In genomic region chr7:100382490-100382853, GRCh38 we compare ENCODE assay signal across 9 cellular contexts. TPM values are rescaled to one million over a fixed set of nuclear protein-coding genes. Genes with fewer than 3 reads are reported as not detected.
DNase-seq lines count a peak whose midpoint lies in the region; ATAC-seq, FAIRE-seq and TF ChIP-seq lines count a peak whose summit lies in the region.
"Not testable (repeated sequence)": the region's sequence is repeated elsewhere in the genome, so short reads cannot be mapped to it uniquely, and the experiment has no call there.
"Had no signal": no experiment of that assay in that cellular context is flagged by ENCODE, and none has a peak within 500 bp of the region (broad histone marks: within the 10 kb centered on the region; RNA-seq: fewer than 3 reads in every experiment).

No MANE protein-coding gene starts in this region.

- peak overlapping the region in 6 of 11 experiments; percentile 12 to 99 (median 73); a peak in 9 of 22 replicates for H3K4me2 ChIP-seq in BLaER1 treated with 17β-estradiol and CSF1 and Interleukin-3, amounts not matched to agents 10 nM and 100 nM

- peak; percentile 95 for FAIRE-seq in bronchial epithelial cell (lab: Jason Lieb, UNC)

- H3K27ac Mint-ChIP-seq in activated CD8-positive, alpha-beta T cell treated with anti-CD3 and anti-CD28 coated beads, Interleukin-2, amount 10 ng/mL, durations not matched to agents 7 days and 5 days, result not testable (repeated sequence)
- peak overlapping the region in 1 of 2 donors; percentile 49 for H3K27ac Mint-ChIP-seq in natural killer cell treated with Interleukin-12 subunit alpha and Interleukin-12 subunit beta and Interleukin-15 and Interleukin-18, amount 100 ng/mL, for 72 hours
- H3K27ac Mint-ChIP-seq in stimulated activated effector memory CD8-positive, alpha-beta T cell treated with anti-CD3 and anti-CD28 coated beads, Interleukin-12 subunit alpha, Interleukin-12 subunit beta, amount 100 ng/mL, for 72 hours, result peak overlapping the region; percentile 5

- H3K36me3 ChIP-seq in BLaER1 treated with 17β-estradiol and CSF1 and Interleukin-3, amounts not matched to agents 10 nM and 100 nM, result peaks cover 0 to 41% (median 0%) of the 10 kb centered on the region in 11 experiments; a peak in 5 of 22 replicates
- H3K36me3 ChIP-seq in bronchial epithelial cell (ENCODE audit: control insufficient read depth, insufficient read depth, low read length), result not testable (repeated sequence)

- POLR2A ChIA-PET in activated CD8-positive, alpha-beta T cell treated with anti-CD3 and anti-CD28 coated beads, Interleukin-2, amount 10 ng/mL, durations not matched to agents 7 days and 5 days (lab: Charles Lee), result interaction anchor here (0.5 to 0.7 kb wide), 2 partner anchors 47 to 62 kb away, joined by 3 read pairs; partner anchors contain the start of gene MEPCE

- H3K4me3 Mint-ChIP-seq in activated CD8-positive, alpha-beta T cell treated with anti-CD3 and anti-CD28 coated beads, Interleukin-2, amount 10 ng/mL, durations not matched to agents 7 days and 5 days; natural killer cell treated with Interleukin-12 subunit alpha and Interleukin-12 subunit beta and Interleukin-15 and Interleukin-18, amount 100 ng/mL, for 72 hours; stimulated activated effector memory CD8-positive, alpha-beta T cell treated with anti-CD3 and anti-CD28 coated beads, Interleukin-12 subunit alpha, Interleukin-12 subunit beta, amount 100 ng/mL, for 72 hours: not testable (repeated sequence)

- peaks cover 11% of the 10 kb centered on the region for H3K4me1 Mint-ChIP-seq in activated CD8-positive, alpha-beta T cell treated with anti-CD3 and anti-CD28 coated beads, Interleukin-2, amount 10 ng/mL, durations not matched to agents 7 days and 5 days (ENCODE audit: low read depth)
- peaks cover 11 to 21% of the 10 kb centered on the region in 2 donors for H3K4me1 Mint-ChIP-seq in natural killer cell treated with Interleukin-12 subunit alpha and Interleukin-12 subunit beta and Interleukin-15 and Interleukin-18, amount 100 ng/mL, for 72 hours (ENCODE audit: low read depth in 2 of 2)
- H3K4me1 Mint-ChIP-seq in stimulated activated effector memory CD8-positive, alpha-beta T cell treated with anti-CD3 and anti-CD28 coated beads, Interleukin-12 subunit alpha, Interleukin-12 subunit beta, amount 100 ng/mL, for 72 hours, result peaks cover 11% of the 10 kb centered on the region

- not testable (repeated sequence) for TF ChIP-seq CTCF in HL-60 (IDR thresholded peaks at IDR 0.05; ENCODE audit: insufficient read depth, low read length); bronchial epithelial cell (IDR thresholded peaks at IDR 0.05; ENCODE audit: insufficient read depth, low read length, severe bottlenecking)

- H3K36me3 Mint-ChIP-seq in activated CD8-positive, alpha-beta T cell treated with anti-CD3 and anti-CD28 coated beads, Interleukin-2, amount 10 ng/mL, durations not matched to agents 7 days and 5 days (ENCODE audit: low read depth); natural killer cell treated with Interleukin-12 subunit alpha and Interleukin-12 subunit beta and Interleukin-15 and Interleukin-18, amount 100 ng/mL, for 72 hours; stimulated activated effector memory CD8-positive, alpha-beta T cell treated with anti-CD3 and anti-CD28 coated beads, Interleukin-12 subunit alpha, Interleukin-12 subunit beta, amount 100 ng/mL, for 72 hours: not testable (repeated sequence)

- H3K27me3 ChIP-seq in BLaER1 treated with 17β-estradiol and CSF1 and Interleukin-3, amounts not matched to agents 10 nM and 100 nM; HL-60 (ENCODE audit: insufficient read depth, poor library complexity, severe bottlenecking); bronchial epithelial cell (ENCODE audit: control insufficient read depth, insufficient read depth, low read length); layer of hippocampus (ENCODE audit: control insufficient read depth, insufficient read depth, low read length): not testable (repeated sequence)

- not testable (repeated sequence) for H3K4me3 ChIP-seq in BLaER1 treated with 17β-estradiol and CSF1 and Interleukin-3, amounts not matched to agents 10 nM and 100 nM; HL-60 (replicated peaks; ENCODE audit: insufficient read depth, low read length); bronchial epithelial cell (ENCODE audit: low read depth, low read length)

- peaks cover 0 to 20% (median 0%) of the 10 kb centered on the region in 11 experiments; a peak in 2 of 22 replicates for H4K20me1 ChIP-seq in BLaER1 treated with 17β-estradiol and CSF1 and Interleukin-3, amounts not matched to agents 10 nM and 100 nM

- H3K27ac ChIP-seq in BLaER1 treated with 17β-estradiol and CSF1 and Interleukin-3, amounts not matched to agents 10 nM and 100 nM, result peak overlapping the region in 6 of 11 experiments; percentile 38 to 57 (median 50); a peak in 10 of 22 replicates
- H3K27ac ChIP-seq in HL-60 (replicated peaks) (peak overlapping the region; percentile 35; the same call in 1 of the 2 replicates), layer of hippocampus (ENCODE audit: low read depth, low read length) (peak overlapping the region; percentile 53)

- not testable (repeated sequence) for DNase-seq in HL-60 (ENCODE audit: low read depth in 1 of 2, low spot score in 1 of 2); activated CD8-positive, alpha-beta T cell treated with anti-CD3 and anti-CD28 coated beads, Interleukin-2, amount 10 ng/mL, durations not matched to agents 7 days and 5 days; bronchial epithelial cell (ENCODE audit: low read depth); natural killer cell treated with Interleukin-12 subunit alpha and Interleukin-12 subunit beta and Interleukin-15 and Interleukin-18, amount 100 ng/mL, for 72 hours (ENCODE audit: low spot score); stimulated activated effector memory CD8-positive, alpha-beta T cell treated with anti-CD3 and anti-CD28 coated beads, Interleukin-12 subunit alpha, Interleukin-12 subunit beta, amount 100 ng/mL, for 72 hours (ENCODE audit: low spot score in 2 of 2)

- peak overlapping the region in 2 of 11 experiments; percentile 13 to 51; a peak in 1 of 22 replicates for H3K9ac ChIP-seq in BLaER1 treated with 17β-estradiol and CSF1 and Interleukin-3, amounts not matched to agents 10 nM and 100 nM

- not testable (repeated sequence) for H3K27me3 Mint-ChIP-seq in activated CD8-positive, alpha-beta T cell treated with anti-CD3 and anti-CD28 coated beads, Interleukin-2, amount 10 ng/mL, durations not matched to agents 7 days and 5 days (ENCODE audit: low read depth); natural killer cell treated with Interleukin-12 subunit alpha and Interleukin-12 subunit beta and Interleukin-15 and Interleukin-18, amount 100 ng/mL, for 72 hours

- peak; percentile 33 for ATAC-seq in activated CD8-positive, alpha-beta T cell treated with anti-CD3 and anti-CD28 coated beads, Interleukin-2, amount 10 ng/mL, durations not matched to agents 7 days and 5 days
- peak; percentile 44 to 50 for ATAC-seq in natural killer cell treated with Interleukin-12 subunit alpha and Interleukin-12 subunit beta and Interleukin-15 and Interleukin-18, amount 100 ng/mL, for 72 hours
- not testable (repeated sequence) for ATAC-seq in stimulated activated effector memory CD8-positive, alpha-beta T cell treated with anti-CD3 and anti-CD28 coated beads, Interleukin-12 subunit alpha, Interleukin-12 subunit beta, amount 100 ng/mL, for 72 hours

- CTCF ChIA-PET in activated CD8-positive, alpha-beta T cell treated with anti-CD3 and anti-CD28 coated beads, Interleukin-2, amount 10 ng/mL, durations not matched to agents 7 days and 5 days (lab: Charles Lee), result interaction anchor here (1.0 to 1.6 kb wide), 2 partner anchors 16 to 25 kb away, joined by 3 to 9 read pairs; no protein-coding TSS in a partner anchor

- H3K9me3 ChIP-seq in BLaER1 treated with 17β-estradiol and CSF1 and Interleukin-3, amounts not matched to agents 10 nM and 100 nM (replicated peaks in 1 of 11), result not testable (repeated sequence)

- H3K4me1 ChIP-seq in BLaER1 treated with 17β-estradiol and CSF1 and Interleukin-3, amounts not matched to agents 10 nM and 100 nM, result peaks cover 44 to 100% (median 76%) of the 10 kb centered on the region in 10 experiments

- not testable (repeated sequence) for H3K9me3 Mint-ChIP-seq in activated CD8-positive, alpha-beta T cell treated with anti-CD3 and anti-CD28 coated beads, Interleukin-2, amount 10 ng/mL, durations not matched to agents 7 days and 5 days (ENCODE audit: insufficient read depth); natural killer cell treated with Interleukin-12 subunit alpha and Interleukin-12 subunit beta and Interleukin-15 and Interleukin-18, amount 100 ng/mL, for 72 hours; stimulated activated effector memory CD8-positive, alpha-beta T cell treated with anti-CD3 and anti-CD28 coated beads, Interleukin-12 subunit alpha, Interleukin-12 subunit beta, amount 100 ng/mL, for 72 hours

RNA-seq across cellular contexts. Expression of gene PILRA, which starts 9.2 kb away (rescaled TPM):
- total RNA-seq in activated CD8-positive, alpha-beta T cell treated with anti-CD3 and anti-CD28 coated beads, Interleukin-2, amount 10 ng/mL, durations not matched to agents 7 days and 5 days, result 10 to 100 TPM in 1 of 2 experiments, 1 to 10 TPM in 1; 8.1 to 11.5 TPM
- total RNA-seq in bronchial epithelial cell, result 0.13 TPM in 1 of 2 replicates, not detected in the other
- 1 to 10 TPM; 3.7 to 6.8 TPM for total RNA-seq in natural killer cell treated with Interleukin-12 subunit alpha and Interleukin-12 subunit beta and Interleukin-15 and Interleukin-18, amount 100 ng/mL, for 72 hours
- total RNA-seq: A172, LHCN-M2 had no signal

RNA-seq across cellular contexts. Expression of gene PILRB, which starts 24.6 kb away (rescaled TPM):
- 10 to 100 TPM; 75.7 to 77.2 TPM for total RNA-seq in activated CD8-positive, alpha-beta T cell treated with anti-CD3 and anti-CD28 coated beads, Interleukin-2, amount 10 ng/mL, durations not matched to agents 7 days and 5 days
- 5.5 and 7.8 TPM in 2 replicates for total RNA-seq in bronchial epithelial cell
- total RNA-seq in natural killer cell treated with Interleukin-12 subunit alpha and Interleukin-12 subunit beta and Interleukin-15 and Interleukin-18, amount 100 ng/mL, for 72 hours, result 10 to 100 TPM; 48.4 to 94.8 TPM

RNA-seq across cellular contexts. Expression of gene ZCWPW1, which starts 46.0 kb away (rescaled TPM):
- 1 to 10 TPM; 2.6 to 2.8 TPM for total RNA-seq in activated CD8-positive, alpha-beta T cell treated with anti-CD3 and anti-CD28 coated beads, Interleukin-2, amount 10 ng/mL, durations not matched to agents 7 days and 5 days
- total RNA-seq in bronchial epithelial cell, result 1.3 and 2.0 TPM in 2 replicates
- total RNA-seq in natural killer cell treated with Interleukin-12 subunit alpha and Interleukin-12 subunit beta and Interleukin-15 and Interleukin-18, amount 100 ng/mL, for 72 hours, result 1 to 10 TPM; 1.3 to 2.5 TPM

RNA-seq across cellular contexts. Expression of gene MEPCE, which starts 47.2 kb away (rescaled TPM):
- total RNA-seq in activated CD8-positive, alpha-beta T cell treated with anti-CD3 and anti-CD28 coated beads, Interleukin-2, amount 10 ng/mL, durations not matched to agents 7 days and 5 days, result 10 to 100 TPM; 40.4 to 45.4 TPM
- total RNA-seq in bronchial epithelial cell, result 18.7 and 20.7 TPM in 2 replicates
- 10 to 100 TPM; 44.0 to 60.5 TPM for total RNA-seq in natural killer cell treated with Interleukin-12 subunit alpha and Interleukin-12 subunit beta and Interleukin-15 and Interleukin-18, amount 100 ng/mL, for 72 hours

RNA-seq across cellular contexts. Expression of gene PPP1R35, which starts 53.8 kb away (rescaled TPM):
- total RNA-seq in activated CD8-positive, alpha-beta T cell treated with anti-CD3 and anti-CD28 coated beads, Interleukin-2, amount 10 ng/mL, durations not matched to agents 7 days and 5 days, result 10 to 100 TPM; 84.0 to 90.1 TPM
- 32.8 and 34.2 TPM in 2 replicates for total RNA-seq in bronchial epithelial cell
- 10 to 100 TPM; 54.5 to 57.0 TPM for total RNA-seq in natural killer cell treated with Interleukin-12 subunit alpha and Interleukin-12 subunit beta and Interleukin-15 and Interleukin-18, amount 100 ng/mL, for 72 hours
